ENCODE assay signal across 23 cellular contexts in the genomic region with DNA sequence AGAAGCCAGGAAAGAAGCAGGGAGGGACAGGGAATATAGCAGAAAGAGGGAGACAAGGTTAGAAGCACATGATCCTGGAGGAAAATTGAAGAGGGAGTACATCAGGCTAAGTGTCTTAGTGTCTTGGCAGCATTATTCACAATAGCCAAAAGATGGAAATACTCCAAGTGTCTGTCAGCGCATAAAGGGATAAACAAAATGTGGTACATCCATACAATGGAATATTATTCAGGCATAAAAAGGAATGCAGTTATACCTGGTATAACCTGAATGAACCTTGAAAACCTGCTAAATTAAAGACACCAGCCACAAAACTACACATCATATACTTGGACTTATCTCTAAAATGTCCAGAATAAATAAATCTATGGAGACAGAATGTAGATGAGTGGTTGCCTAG.
"Had no signal": no experiment of that assay in that cellular context is flagged by ENCODE, and none has a peak within 500 bp of the region (broad histone marks: within the 10 kb centered on the region; RNA-seq: fewer than 3 reads in every experiment).

No MANE protein-coding gene starts in this region.

- H3K36me3 ChIP-seq: esophagus squamous epithelium, gastrocnemius medialis, heart right ventricle, left lung, lower lobe of right lung had no signal

- DNase-seq: dermis blood vessel endothelial cell; dorsolateral prefrontal cortex; effector CD4-positive, alpha-beta T cell; effector memory CD4-positive, alpha-beta T cell; erythroblast; esophagus squamous epithelium; foreskin fibroblast; foreskin melanocyte; gastrocnemius medialis; glutamatergic neuron; head of caudate nucleus; heart right ventricle; hippocampal formation; left cardiac atrium; left lung; left ventricle myocardium superior; lower lobe of right lung; midbrain; naive thymus-derived CD4-positive, alpha-beta T cell had no signal

- H3K4me1 Mint-ChIP-seq: memory B cell; naive thymus-derived CD4-positive, alpha-beta T cell had no signal

- H3K4me1 ChIP-seq: esophagus squamous epithelium, gastrocnemius medialis, left lung, lower lobe of right lung had no signal

- ATAC-seq: esophagus mucosa; gastrocnemius medialis; heart right ventricle; left cardiac atrium; left lung; left ventricle myocardium superior; lower lobe of right lung; naive thymus-derived CD4-positive, alpha-beta T cell had no signal

- H3K36me3 Mint-ChIP-seq: naive thymus-derived CD4-positive, alpha-beta T cell had no signal

- H3K4me3 Mint-ChIP-seq: memory B cell; naive thymus-derived CD4-positive, alpha-beta T cell had no signal

- H3K27ac ChIP-seq: coronary artery, epithelial cell of prostate, esophagus squamous epithelium, gastrocnemius medialis, heart right ventricle, left lung, lower lobe of right lung had no signal

- H3K27me3 ChIP-seq: dorsolateral prefrontal cortex, esophagus squamous epithelium, gastrocnemius medialis, heart right ventricle, left lung had no signal

- H3K27ac Mint-ChIP-seq: memory B cell; naive thymus-derived CD4-positive, alpha-beta T cell had no signal

- H3K4me3 ChIP-seq: coronary artery, dorsolateral prefrontal cortex, esophagus squamous epithelium, gastrocnemius medialis, heart right ventricle, left lung, lower lobe of right lung had no signal

- H3K9me3 ChIP-seq: gastrocnemius medialis, lower lobe of right lung had no signal
